Comparison of ENCODE assay signal across 9 cellular contexts in genomic region chr12:48787791-48788521, GRCh38. TPM values are rescaled to one million over a fixed set of nuclear protein-coding genes. Genes with fewer than 3 reads are reported as not detected.
DNase-seq lines count a peak whose midpoint lies in the region; ATAC-seq and TF ChIP-seq lines count a peak whose summit lies in the region.
"Had no signal": no experiment of that assay in that cellular context is flagged by ENCODE, and none has a peak within 500 bp of the region (broad histone marks: within the 10 kb centered on the region; RNA-seq: fewer than 3 reads in every experiment).

No MANE protein-coding gene starts in this region.

- peaks cover 0 to 5% (median 0%) of the 10 kb centered on the region in 3 donors for H3K36me3 ChIP-seq in Peyer's patch

- TF ChIP-seq CTCF in Peyer's patch (IDR thresholded peaks at IDR 0.05) (no peak), nephron progenitor cell (IDR thresholded peaks at IDR 0.05) (no peak)

- H3K27me3 ChIP-seq in Peyer's patch = no peaks in the 10 kb centered on the region

- no peaks in the 10 kb centered on the region for H3K9me3 Mint-ChIP-seq in nephron progenitor cell

- peaks cover 0 to 30% (median 6%) of the 10 kb centered on the region in 4 donors for H3K4me1 ChIP-seq in Peyer's patch

- peaks cover 8% of the 10 kb centered on the region for H3K27me3 Mint-ChIP-seq in nephron progenitor cell (ENCODE audit: low read depth, poor library complexity)

- ATAC-seq in left lobe of liver (no peak), HG03520 (IDR thresholded peaks at IDR 0.05; ENCODE audit: unreplicated experiment) (no peak)

- peak overlapping the region; percentile 1 to 97 (median 92) for H3K27ac ChIP-seq in Peyer's patch

- no peaks in the 10 kb centered on the region for H3K9me3 ChIP-seq in Peyer's patch

- H3K4me3 ChIP-seq in Peyer's patch = peak overlapping the region; percentile 51 to 96 (median 81)

- no peaks in the 10 kb centered on the region for H3K36me3 Mint-ChIP-seq in nephron progenitor cell (ENCODE audit: low read depth)

- no peak for TF ChIP-seq POLR2A in Peyer's patch (IDR thresholded peaks at IDR 0.05)

- DNase-seq in AG20443 (ENCODE audit: low spot score) (peak; percentile 48), Peyer's patch (peak in 1 of 3 donors; percentile 54), fibroblast of gingiva (ENCODE audit: low read depth) (peak; percentile 44), nephron progenitor cell (no peak), left lobe of liver (ENCODE audit: low spot score) (no peak), KBM-7 (no peak), SHP77 treated with DMSO at 0.1 percent for 48 hours (lab: John Stamatoyannopoulos, UW) (no peak)

- in situ Hi-C loops in KBM-7 (cut with MboI; ENCODE audit: low pct_unique_long_range_greater_than_20kb, low sequenced_read_pairs) = no loop called here

- H3K27ac Mint-ChIP-seq in nephron progenitor cell = no peak overlapping the region

- H3K4me1 Mint-ChIP-seq in nephron progenitor cell = peaks cover 45% of the 10 kb centered on the region

- H3K4me3 Mint-ChIP-seq in nephron progenitor cell = peak overlapping the region; percentile 95

RNA-seq across cellular contexts. Expression of gene ADCY6, which starts 0.9 kb away (rescaled TPM):
- total RNA-seq in Peyer's patch (100 to 1,000 TPM in 3 of 4 donors, 10 to 100 TPM in 1; 71.3 to 175 (median 129) TPM), left lobe of liver (21.3 TPM)
- total RNA-seq: OCI-LY7 had no signal

RNA-seq across cellular contexts. Expression of gene CACNB3, which starts 30.3 kb away (rescaled TPM):
- total RNA-seq in Peyer's patch (10 to 100 TPM; 10.2 to 47.0 (median 35.6) TPM), left lobe of liver (2.6 TPM)

Comparison
In these comparisons a context has a peak if more than half of its experiments do, and no peak if none do; other contexts are left out.
1. DNase-seq: peak in AG20443 (single experiment) and fibroblast of gingiva (single experiment); none in nephron progenitor cell (single experiment), left lobe of liver (single experiment), KBM-7 (single experiment) and SHP77 treated with DMSO at 0.1 percent for 48 hours (single experiment).